Comparison of ENCODE assay signal across 22 cellular contexts in the genomic region with DNA sequence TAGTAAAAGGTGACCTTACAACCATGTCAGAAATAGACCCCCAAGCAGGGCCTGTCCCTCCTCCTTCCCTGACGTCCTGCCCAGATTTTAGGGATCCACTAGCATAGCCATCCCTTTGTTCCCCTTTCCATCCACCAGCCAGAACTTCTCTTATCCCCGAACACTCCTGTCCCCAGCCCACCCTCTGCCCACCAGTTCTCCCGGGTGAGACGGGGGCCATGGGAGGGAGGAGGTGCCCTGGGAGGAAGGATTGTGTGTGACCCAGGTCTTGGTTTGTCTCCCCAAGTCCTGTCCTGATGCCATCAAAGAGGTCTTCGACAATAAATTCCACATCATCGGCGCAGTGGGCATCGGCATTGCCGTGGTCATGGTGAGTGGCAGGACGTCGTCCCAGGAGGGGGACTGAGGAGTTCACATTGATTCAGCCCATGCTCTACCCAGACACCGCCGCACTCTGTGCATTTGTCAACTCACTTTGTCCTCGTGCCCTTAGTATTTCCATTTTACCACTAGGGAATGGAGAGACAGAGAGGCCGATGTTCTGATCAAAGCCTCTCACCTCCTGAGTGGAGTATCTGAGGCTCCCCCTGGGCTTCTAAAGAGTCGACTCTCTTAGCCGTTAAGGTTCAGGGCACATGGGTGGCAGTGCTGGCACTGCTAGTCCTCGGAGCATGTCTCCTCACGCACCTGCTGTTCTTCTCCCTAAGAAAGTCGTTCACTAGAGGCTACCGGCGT. TPM values are rescaled to one million over a fixed set of nuclear protein-coding genes. Genes with fewer than 3 reads are reported as not detected.
DNase-seq lines count a peak whose midpoint lies in the region; ATAC-seq, FAIRE-seq and TF ChIP-seq lines count a peak whose summit lies in the region.
"Had no signal": no experiment of that assay in that cellular context is flagged by ENCODE, and none has a peak within 500 bp of the region (broad histone marks: within the 10 kb centered on the region; RNA-seq: fewer than 3 reads in every experiment).

No MANE protein-coding gene starts in this region.

- H3K79me2 ChIP-seq in MM.1S (ENCODE audit: low read length) (peaks cover 34% of the 10 kb centered on the region), osteoblast (ENCODE audit: insufficient read depth, low read length) (no peaks in the 10 kb centered on the region)

- H3K4me3 ChIP-seq in MM.1S (ENCODE audit: low read length) (no peak overlapping the region), muscle layer of duodenum (ENCODE audit: low read depth in 1 of 2, low read length in 2 of 2) (no peak overlapping the region), stomach smooth muscle (ENCODE audit: low read length in 2 of 2) (no peak overlapping the region), osteoblast (ENCODE audit: insufficient read depth, low read length) (no peak overlapping the region)
- H3K4me3 ChIP-seq: GM23338, SJSA1 had no signal

- no peaks in the 10 kb centered on the region for H3K9me3 Mint-ChIP-seq in chondrocyte (ENCODE audit: low read depth)
- H3K9me3 Mint-ChIP-seq in activated T-cell treated with anti-CD3 and anti-CD28 coated beads, Interleukin-2, amount 50 U/mL, for 24 hours = no peaks in the 10 kb centered on the region
- H3K9me3 Mint-ChIP-seq: GM23338; natural killer cell treated with Interleukin-12 subunit alpha and Interleukin-12 subunit beta and Interleukin-15 and Interleukin-18, amount 100 ng/mL, for 72 hours had no signal

- no peak overlapping the region for H3K4me3 Mint-ChIP-seq in chondrocyte (ENCODE audit: unreplicated experiment)
- H3K4me3 Mint-ChIP-seq in activated T-cell treated with anti-CD3 and anti-CD28 coated beads, Interleukin-2, amount 50 U/mL, for 24 hours = no peak overlapping the region
- H3K4me3 Mint-ChIP-seq: activated CD4-positive, alpha-beta T cell treated with anti-CD3 and anti-CD28 coated beads for 36 hours; GM23338; natural killer cell treated with Interleukin-12 subunit alpha and Interleukin-12 subunit beta and Interleukin-15 and Interleukin-18, amount 100 ng/mL, for 72 hours had no signal

- FAIRE-seq in frontal cortex (lab: Jason Lieb, UNC) = no peak
- FAIRE-seq: astrocyte, D721Med, GM12892 had no signal

- H3K4me1 ChIP-seq in MM.1S (ENCODE audit: low read length) (peaks cover 28% of the 10 kb centered on the region), muscle layer of duodenum (ENCODE audit: control insufficient read depth in 1 of 2, insufficient read depth in 2 of 2, low read length in 2 of 2) (peaks cover 28 to 37% of the 10 kb centered on the region in 2 donors), stomach smooth muscle (ENCODE audit: control insufficient read depth, insufficient read depth, low read length) (peaks cover 51% of the 10 kb centered on the region), osteoblast (ENCODE audit: insufficient read depth, low read length) (peaks cover 8% of the 10 kb centered on the region)

- H3K9me3 ChIP-seq in MM.1S (replicated peaks; ENCODE audit: insufficient read depth, low read length) = no peaks in the 10 kb centered on the region
- H3K9me3 ChIP-seq in muscle layer of duodenum (ENCODE audit: control insufficient read depth in 1 of 2, low read length in 2 of 2) = no peaks in the 10 kb centered on the region
- no peaks in the 10 kb centered on the region for H3K9me3 ChIP-seq in stomach smooth muscle (ENCODE audit: control insufficient read depth in 2 of 2, low read length in 2 of 2)
- no peaks in the 10 kb centered on the region for H3K9me3 ChIP-seq in osteoblast (ENCODE audit: low read depth, low read length)
- H3K9me3 ChIP-seq: SJSA1 had no signal

- H3K27ac ChIP-seq in MM.1S (ENCODE audit: low read length) (peak overlapping the region; percentile 89), muscle layer of duodenum (ENCODE audit: low read length) (peak overlapping the region; percentile 20), stomach smooth muscle (ENCODE audit: low read length) (peak overlapping the region; percentile 100), osteoblast (ENCODE audit: low read depth, low read length) (no peak overlapping the region)
- H3K27ac ChIP-seq: SJSA1 had no signal

- no peaks in the 10 kb centered on the region for H3K27me3 Mint-ChIP-seq in chondrocyte (ENCODE audit: low read depth)
- peaks cover 2% of the 10 kb centered on the region for H3K27me3 Mint-ChIP-seq in activated T-cell treated with anti-CD3 and anti-CD28 coated beads, Interleukin-2, amount 50 U/mL, for 24 hours
- H3K27me3 Mint-ChIP-seq: activated CD4-positive, alpha-beta T cell treated with anti-CD3 and anti-CD28 coated beads for 36 hours had no signal

- H3K9ac ChIP-seq in MM.1S (ENCODE audit: low read length) (peak overlapping the region; percentile 49; the same call in 1 of the 2 replicates), stomach smooth muscle (ENCODE audit: low read length in 2 of 2) (peak overlapping the region; percentile 2 to 47)

- H2AFZ ChIP-seq in MM.1S (ENCODE audit: low read length) = no peak overlapping the region
- no peak overlapping the region for H2AFZ ChIP-seq in osteoblast (ENCODE audit: low read length)
- H2AFZ ChIP-seq: GM23338 had no signal

- H3K9me2 ChIP-seq in MM.1S (replicated peaks; ENCODE audit: insufficient read depth, low read length) = no peaks in the 10 kb centered on the region

- H4K20me1 ChIP-seq in MM.1S (ENCODE audit: insufficient read depth, low read length) = no peaks in the 10 kb centered on the region
- no peaks in the 10 kb centered on the region for H4K20me1 ChIP-seq in osteoblast (ENCODE audit: insufficient read depth, low read length)

- peaks cover under 1% of the 10 kb centered on the region for H3K4me1 Mint-ChIP-seq in chondrocyte (ENCODE audit: low read depth)
- peaks cover 16% of the 10 kb centered on the region for H3K4me1 Mint-ChIP-seq in activated T-cell treated with anti-CD3 and anti-CD28 coated beads, Interleukin-2, amount 50 U/mL, for 24 hours (ENCODE audit: low read depth)

- H3K27me3 ChIP-seq in MM.1S (replicated peaks; ENCODE audit: insufficient read depth, low read length) (no peaks in the 10 kb centered on the region), muscle layer of duodenum (ENCODE audit: low read depth, low read length) (no peaks in the 10 kb centered on the region), stomach smooth muscle (ENCODE audit: control insufficient read depth in 1 of 2, insufficient read depth in 2 of 2, low read length in 2 of 2) (no peaks in the 10 kb centered on the region), osteoblast (ENCODE audit: insufficient read depth, low read length) (peaks cover 2% of the 10 kb centered on the region)
- H3K27me3 ChIP-seq: SJSA1 had no signal

- peaks cover 32% of the 10 kb centered on the region for H3K36me3 Mint-ChIP-seq in chondrocyte (ENCODE audit: low read depth)
- no peaks in the 10 kb centered on the region for H3K36me3 Mint-ChIP-seq in activated T-cell treated with anti-CD3 and anti-CD28 coated beads, Interleukin-2, amount 50 U/mL, for 24 hours (ENCODE audit: low read depth)
- H3K36me3 Mint-ChIP-seq: natural killer cell treated with Interleukin-12 subunit alpha and Interleukin-12 subunit beta and Interleukin-15 and Interleukin-18, amount 100 ng/mL, for 72 hours had no signal

- no peak for ATAC-seq in GM21723 (IDR thresholded peaks at IDR 0.05; ENCODE audit: unreplicated experiment)
- ATAC-seq: activated CD4-positive, alpha-beta T cell treated with anti-CD3 and anti-CD28 coated beads for 36 hours; GM23338; natural killer cell treated with Interleukin-12 subunit alpha and Interleukin-12 subunit beta and Interleukin-15 and Interleukin-18, amount 100 ng/mL, for 72 hours had no signal

- H3F3A ChIP-seq in MM.1S (ENCODE audit: insufficient read depth, low read length) = peaks cover 23% of the 10 kb centered on the region

- H3K36me3 ChIP-seq in MM.1S (replicated peaks; ENCODE audit: insufficient read depth, low read length) (peaks cover 8% of the 10 kb centered on the region; the same call in 1 of the 2 replicates), muscle layer of duodenum (ENCODE audit: control insufficient read depth in 1 of 2, insufficient read depth in 2 of 2, low read length in 2 of 2) (peaks cover 37 to 44% of the 10 kb centered on the region in 2 donors), stomach smooth muscle (ENCODE audit: control insufficient read depth in 2 of 2, insufficient read depth in 2 of 2, low read length in 2 of 2) (peaks cover 53 to 57% of the 10 kb centered on the region in 2 donors), osteoblast (ENCODE audit: insufficient read depth, low read length) (no peaks in the 10 kb centered on the region)

- H3K4me2 ChIP-seq in MM.1S (ENCODE audit: low read depth, low read length) (peak overlapping the region; percentile 45), osteoblast (ENCODE audit: insufficient read depth, low read length) (no peak overlapping the region)
- H3K4me2 ChIP-seq: GM23338 had no signal

- TF ChIP-seq CTCF in MM.1S (IDR thresholded peaks at IDR 0.05; ENCODE audit: low read length) (no peak), chondrocyte (IDR thresholded peaks at IDR 0.05) (no peak), osteoblast (IDR thresholded peaks at IDR 0.05; ENCODE audit: extremely low read depth, low read depth, low read length) (no peak)

- no peak overlapping the region for H3K27ac Mint-ChIP-seq in chondrocyte (ENCODE audit: unreplicated experiment)
- H3K27ac Mint-ChIP-seq in activated T-cell treated with anti-CD3 and anti-CD28 coated beads, Interleukin-2, amount 50 U/mL, for 24 hours = no peak overlapping the region
- H3K27ac Mint-ChIP-seq: activated CD4-positive, alpha-beta T cell treated with anti-CD3 and anti-CD28 coated beads for 36 hours; GM23338 had no signal

- no peak for DNase-seq in MM.1S
- peak; percentile 51 for DNase-seq in chondrocyte (ENCODE audit: low spot score)
- DNase-seq in frontal cortex (ENCODE audit: low spot score in 2 of 2) = no peak
- no peak for DNase-seq in activated T-cell treated with anti-CD3 and anti-CD28 coated beads, Interleukin-2, amount 50 U/mL, for 24 hours
- no peak for DNase-seq in osteoblast (ENCODE audit: insufficient read length, low spot score, missing footprints)
- DNase-seq: activated CD4-positive, alpha-beta T cell treated with anti-CD3 and anti-CD28 coated beads for 36 hours; activated CD8-positive, alpha-beta memory T cell treated with anti-CD3 and anti-CD28 coated beads, Interleukin-2, amount 50 U/mL, for 48 hours; activated naive CD4-positive, alpha-beta T cell treated with Interleukin-2 at 50 U/mL for 16 hours; IMR-90; MV-4-11; NCI-H1930; T-helper 9 cell had no signal

RNA-seq across cellular contexts. Expression of gene CD9, which starts 35.9 kb away (rescaled TPM):
- total RNA-seq in chondrocyte (54.7 to 62.1 TPM (median 60.7 TPM) in 3 replicates), frontal cortex (26.5 TPM), osteoblast (19.4 and 34.4 TPM in 2 replicates)
- total RNA-seq: OCI-LY7 had no signal
